ENCODE assay signal across 24 cellular contexts in genomic region chr7:143052041-143052440, GRCh38. TPM values are rescaled to one million over a fixed set of nuclear protein-coding genes. Genes with fewer than 3 reads are reported as not detected.
DNase-seq lines count a peak whose midpoint lies in the region; ATAC-seq and TF ChIP-seq lines count a peak whose summit lies in the region.
"Had no signal": no experiment of that assay in that cellular context is flagged by ENCODE, and none has a peak within 500 bp of the region (broad histone marks: within the 10 kb centered on the region; RNA-seq: fewer than 3 reads in every experiment).

A gene with protein sequence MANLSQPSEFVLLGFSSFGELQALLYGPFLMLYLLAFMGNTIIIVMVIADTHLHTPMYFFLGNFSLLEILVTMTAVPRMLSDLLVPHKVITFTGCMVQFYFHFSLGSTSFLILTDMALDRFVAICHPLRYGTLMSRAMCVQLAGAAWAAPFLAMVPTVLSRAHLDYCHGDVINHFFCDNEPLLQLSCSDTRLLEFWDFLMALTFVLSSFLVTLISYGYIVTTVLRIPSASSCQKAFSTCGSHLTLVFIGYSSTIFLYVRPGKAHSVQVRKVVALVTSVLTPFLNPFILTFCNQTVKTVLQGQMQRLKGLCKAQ (plus strand): TSS chr7:143052341. CDS start chr7:143052341, 0 bp downstream.

- intact Hi-C loops in left ventricle myocardium inferior (cut with micrococcal nuclease): no loop called here
- intact Hi-C loops in heart left ventricle (cut with DNase I): no loop called here
- intact Hi-C loops in gastrocnemius medialis (cut with DNase I; ENCODE audit: low total_unique reads): no loop called here

- in situ Hi-C loops in gastrocnemius medialis (cut with MboI; ENCODE audit: low sequenced_read_pairs in 4 of 4): no loop called here

- H3K27ac ChIP-seq in left ventricle myocardium inferior (replicated peaks) (peak within 1 kb of the TSS; percentile 77), heart left ventricle (peak within 1 kb of the TSS in 6 of 12 donors; percentile 65 to 83 (median 74)), gastrocnemius medialis (peak within 1 kb of the TSS; percentile 22 to 67 (median 58))
- H3K27ac ChIP-seq: A549 had no signal

- TF ChIP-seq POLR2A in heart left ventricle (IDR thresholded peaks at IDR 0.05) (no peak), gastrocnemius medialis (IDR thresholded peaks at IDR 0.05) (no peak)

- no peaks in the 10 kb centered on the region for H3K9me3 ChIP-seq in left ventricle myocardium inferior (replicated peaks)
- H3K9me3 ChIP-seq in heart left ventricle: peaks cover 0 to 6% (median 0%) of the 10 kb centered on the region in 12 donors
- no peaks in the 10 kb centered on the region for H3K9me3 ChIP-seq in gastrocnemius medialis
- H3K9me3 ChIP-seq: A549 had no signal

- no peaks in the 10 kb centered on the region for H3K27me3 ChIP-seq in left ventricle myocardium inferior (ENCODE audit: low read depth)
- no peaks in the 10 kb centered on the region for H3K27me3 ChIP-seq in heart left ventricle
- H3K27me3 ChIP-seq in gastrocnemius medialis: no peaks in the 10 kb centered on the region

- H3K36me3 ChIP-seq in left ventricle myocardium inferior (no peaks in the 10 kb centered on the region), heart left ventricle (no peaks in the 10 kb centered on the region), gastrocnemius medialis (no peaks in the 10 kb centered on the region)

- H3K4me3 ChIP-seq in left ventricle myocardium inferior (no peak within 1 kb of the TSS), heart left ventricle (no peak within 1 kb of the TSS), gastrocnemius medialis (no peak within 1 kb of the TSS)
- H3K4me3 ChIP-seq: A549 had no signal

- ATAC-seq in heart left ventricle (no peak), gastrocnemius medialis (no peak)
- ATAC-seq: A549 had no signal

- TF ChIP-seq CTCF in left ventricle myocardium inferior (IDR thresholded peaks at IDR 0.05; ENCODE audit: borderline replicate concordance) (no peak), heart left ventricle (IDR thresholded peaks at IDR 0.05) (no peak), gastrocnemius medialis (IDR thresholded peaks at IDR 0.05 in 4 of 5, conservative IDR thresholded peaks at IDR 0.05 in 1 of 5) (no peak)

- H3K4me1 ChIP-seq in left ventricle myocardium inferior (peaks cover 22% of the 10 kb centered on the region), heart left ventricle (peaks cover 0 to 25% (median 5%) of the 10 kb centered on the region in 12 donors), gastrocnemius medialis (no peaks in the 10 kb centered on the region)
- H3K4me1 ChIP-seq: A549 had no signal

- no peak for DNase-seq in left ventricle myocardium inferior
- DNase-seq in heart left ventricle: no peak
- peak; percentile 0 for DNase-seq in islet precursor cell
- DNase-seq in gastrocnemius medialis: no peak
- no peak for DNase-seq in iPS-NIHi7 (ENCODE audit: extremely low spot score)
- no peak for DNase-seq in kidney tubule cell (ENCODE audit: low spot score)
- no peak for DNase-seq in foreskin melanocyte
- DNase-seq: 8988T; ACHN; AML-193; C1 segment of cervical spinal cord; Calu3; CD4-positive, alpha-beta memory T cell; COR-L47; DMS53; DMS79 treated with DMSO at 0.1 percent for 48 hours; GF-D8; H7; HCEC 1CT had no signal

- 84 to 94% (median 89%) methylated on average over 4 of the region's 4 CpGs for WGBS in heart left ventricle, 4 donors

RNA-seq across cellular contexts. Expression of the gene that starts here (rescaled TPM):
- total RNA-seq in left ventricle myocardium inferior (not detected), heart left ventricle (not detected), gastrocnemius medialis (not detected)
- polyA plus RNA-seq in heart left ventricle: not detected
- total RNA-seq: Calu3; CD4-positive, alpha-beta memory T cell; Daoy; G401; H1; H7 had no signal
- polyA plus RNA-seq: A549; BJ; CD4-positive, alpha-beta memory T cell; H1 had no signal
